Comparison of ENCODE assay signal across 9 cellular contexts in genomic region chr1:94924967-94925366, GRCh38. TPM values are rescaled to one million over a fixed set of nuclear protein-coding genes. Genes with fewer than 3 reads are reported as not detected.
DNase-seq lines count a peak whose midpoint lies in the region; ATAC-seq and TF ChIP-seq lines count a peak whose summit lies in the region.
"Had no signal": no experiment of that assay in that cellular context is flagged by ENCODE, and none has a peak within 500 bp of the region (broad histone marks: within the 10 kb centered on the region; RNA-seq: fewer than 3 reads in every experiment).

No MANE protein-coding gene starts in this region.

- in situ Hi-C loops in G401 (cut with HindIII; ENCODE audit: low sequenced_read_pairs), result no loop called here

- H3K4me1 ChIP-seq in gastroesophageal sphincter, result peaks cover 15 to 79% (median 29%) of the 10 kb centered on the region in 3 donors

- H3K4me3 ChIP-seq in gastroesophageal sphincter (peak overlapping the region; percentile 68 to 92), retinal pigment epithelial cell (ENCODE audit: low read length) (peak overlapping the region; percentile 96)

- no peaks in the 10 kb centered on the region for H3K36me3 ChIP-seq in gastroesophageal sphincter

- peaks cover 3% of the 10 kb centered on the region for H3K36me3 Mint-ChIP-seq in T-cell

- POLR2A ChIA-PET in T-cell (lab: Charles Lee), result no interaction called here

- H3K27ac ChIP-seq in gastroesophageal sphincter, result peak overlapping the region; percentile 93 to 100 (median 97)

- TF ChIP-seq POLR2A in gastroesophageal sphincter (IDR thresholded peaks at IDR 0.05), result no peak

- CTCF ChIA-PET in T-cell (lab: Charles Lee), result no interaction called here

- H3K27ac Mint-ChIP-seq in T-cell, result no peak overlapping the region

- DNase-seq in G401 (ENCODE audit: low spot score), result peak; percentile 43
- DNase-seq in T-cell, result no peak
- no peak for DNase-seq in retinal pigment epithelial cell (ENCODE audit: low read depth)
- DNase-seq in HUDEP-2 (lab: John Stamatoyannopoulos, UW; ENCODE audit: unreplicated experiment in 76 of 76), result no peak
- no peak for DNase-seq in activated CD8-positive, alpha-beta memory T cell treated with anti-CD3 and anti-CD28 coated beads for 24 hours

- WGBS in gastroesophageal sphincter (ENCODE audit: low coverage in 1 of 2), 2 donors, result 3 to 4% methylated on average over 3 of the region's 3 CpGs

- ATAC-seq in T-cell (replicated peaks in 1 of 4) (no peak), gastroesophageal sphincter (no peak), GM21528 (IDR thresholded peaks at IDR 0.05; ENCODE audit: low FRiP score, unreplicated experiment) (no peak), HG02938 (IDR thresholded peaks at IDR 0.05; ENCODE audit: unreplicated experiment) (no peak)

- no peak for TF ChIP-seq CTCF in gastroesophageal sphincter (IDR thresholded peaks at IDR 0.05)
- no peak for TF ChIP-seq CTCF in retinal pigment epithelial cell (conservative IDR thresholded peaks at IDR 0.05; ENCODE audit: low read depth, low read length)

- H3K27me3 ChIP-seq in gastroesophageal sphincter, result no peaks in the 10 kb centered on the region

- no peaks in the 10 kb centered on the region for H3K9me3 ChIP-seq in gastroesophageal sphincter

- peak overlapping the region in 2 of 3 donors; percentile 6 to 88 for H3K4me3 Mint-ChIP-seq in T-cell

- no peaks in the 10 kb centered on the region for H3K9me3 Mint-ChIP-seq in T-cell
- H3K9me3 Mint-ChIP-seq: central memory CD8-positive, alpha-beta T cell had no signal

- H3K27me3 Mint-ChIP-seq in T-cell, result peaks cover 12 to 49% of the 10 kb centered on the region in 2 donors

- peaks cover 22 to 29% (median 24%) of the 10 kb centered on the region in 3 donors for H3K4me1 Mint-ChIP-seq in T-cell

- TF ChIP-seq EP300 in gastroesophageal sphincter (IDR thresholded peaks at IDR 0.05), result no peak

RNA-seq across cellular contexts. Expression of gene CNN3, which starts 1.9 kb away (rescaled TPM):
- total RNA-seq in G401 (2014; rRNA removed; shearing (Covaris generic)), result 142 and 206 TPM in 2 replicates
- 1 to 10 TPM; 2.0 to 7.3 (median 5.0) TPM for total RNA-seq in T-cell
- 100 to 1,000 TPM; 145 to 292 (median 217) TPM for total RNA-seq in gastroesophageal sphincter

Comparison
In these comparisons a context has a peak if more than half of its experiments do, and no peak if none do; other contexts are left out.
1. RNA of gene CNN3, which starts 1.9 kb away (total RNA-seq): 145 to 292 TPM in gastroesophageal sphincter and 142 to 206 TPM in G401; 2.0 to 7.3 TPM in T-cell; every median in the first group is over 10 times any median in the second.